ENCODE assay signal across 38 cellular contexts in genomic region chr14:21634840-21635239, GRCh38. TPM values are rescaled to one million over a fixed set of nuclear protein-coding genes. Genes with fewer than 3 reads are reported as not detected.
"Had no signal": no experiment of that assay in that cellular context is flagged by ENCODE, and none has a peak within 500 bp of the region (broad histone marks: within the 10 kb centered on the region; RNA-seq: fewer than 3 reads in every experiment).

A gene with protein sequence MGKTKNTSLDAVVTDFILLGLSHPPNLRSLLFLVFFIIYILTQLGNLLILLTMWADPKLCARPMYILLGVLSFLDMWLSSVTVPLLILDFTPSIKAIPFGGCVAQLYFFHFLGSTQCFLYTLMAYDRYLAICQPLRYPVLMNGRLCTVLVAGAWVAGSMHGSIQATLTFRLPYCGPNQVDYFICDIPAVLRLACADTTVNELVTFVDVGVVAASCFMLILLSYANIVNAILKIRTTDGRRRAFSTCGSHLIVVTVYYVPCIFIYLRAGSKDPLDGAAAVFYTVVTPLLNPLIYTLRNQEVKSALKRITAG (minus strand): TSS chr14:21634940. CDS start chr14:21634842, 98 bp downstream.

- DNase-seq: Karpas-422, Kasumi-1, KG1, MG63, MM.1S, MV-4-11, NCI-H1048, NCI-H1092, NCI-H1092 treated with DMSO at 0.1 percent for 48 hours, NCI-H1105, NCI-H1105 treated with DMSO at 0.1 percent for 48 hours, NCI-H1417, NCI-H1417 treated with DMSO at 0.1 percent for 48 hours, NCI-H1436, NCI-H1436 treated with DMSO at 0.1 percent for 48 hours, NCI-H146, NCI-H1694, NCI-H1694 treated with DMSO at 0.1 percent for 48 hours, NCI-H187, NCI-H187 treated with DMSO at 0.1 percent for 48 hours, NCI-H1930, NCI-H2029, NCI-H2029 treated with DMSO at 0.1 percent for 48 hours, NCI-H2081, NCI-H2081 treated with DMSO at 0.1 percent for 48 hours, NCI-H2107, NCI-H2171, NCI-H2171 treated with DMSO at 0.1 percent for 48 hours, NCI-H2227 treated with DMSO at 0.1 percent for 48 hours, NCI-H226, NCI-H345, NCI-H446, NCI-H446 treated with DMSO at 0.1 percent for 48 hours had no signal

- H3K27me3 ChIP-seq: MG63 had no signal

- H3K27ac ChIP-seq: KMS-11 had no signal

- H3K4me2 ChIP-seq: KMS-11 had no signal

- H3K4me3 ChIP-seq: MG63 had no signal

- H3K36me3 ChIP-seq: MG63 had no signal

RNA-seq across cellular contexts. Expression of the gene that starts here (rescaled TPM):
- total RNA-seq: LHCN-M2, M059J, MCF 10A, NCI-H460 had no signal
